16 cellular contexts compared by ENCODE assay signal in genomic region chr1:158153781-158154444, GRCh38. TPM values are rescaled to one million over a fixed set of nuclear protein-coding genes. Genes with fewer than 3 reads are reported as not detected.
"Had no signal": no experiment of that assay in that cellular context is flagged by ENCODE, and none has a peak within 500 bp of the region (broad histone marks: within the 10 kb centered on the region; RNA-seq: fewer than 3 reads in every experiment).

No MANE protein-coding gene starts in this region.

- ATAC-seq: activated CD8-positive, alpha-beta T cell treated with anti-CD3 and anti-CD28 coated beads for 36 hours; activated T-cell treated with anti-CD3 and anti-CD28 coated beads, Interleukin-2, amount 50 U/mL, for 72 hours; pancreas had no signal

- FAIRE-seq: endometrium, pancreas had no signal

- H3K4me3 ChIP-seq: esophagus squamous epithelium, pancreas, tibial artery, vagina had no signal

- H3K9me3 ChIP-seq: esophagus squamous epithelium, pancreas, tibial artery, vagina had no signal

- H3K27ac ChIP-seq: pancreas, tibial artery, vagina, VCaP had no signal

- H3K36me3 ChIP-seq: esophagus squamous epithelium, pancreas, tibial artery, vagina had no signal

- H3K27me3 ChIP-seq: pancreas, tibial artery, vagina had no signal

- DNase-seq: activated CD4-positive, alpha-beta T cell treated with anti-CD3 and anti-CD28 coated beads for 4 hours; activated CD8-positive, alpha-beta memory T cell treated with anti-CD3 and anti-CD28 coated beads, Interleukin-2, amount 50 U/mL, for 4 hours; activated CD8-positive, alpha-beta T cell treated with anti-CD3 and anti-CD28 coated beads for 36 hours; activated T-cell treated with anti-CD3 and anti-CD28 coated beads, Interleukin-2, amount 50 U/mL, for 72 hours; aorta; esophagus squamous epithelium; head of caudate nucleus; pancreas; retina; stimulated activated CD4-positive, alpha-beta T cell treated with anti-CD3 and anti-CD28 coated beads, Interleukin-4, amount 100 ng/mL, for 4 hours; T1000; tibial artery had no signal

RNA-seq across cellular contexts. Expression of gene CD1D, which starts 26.8 kb away (rescaled TPM):
- total RNA-seq: activated CD8-positive, alpha-beta T cell treated with anti-CD3 and anti-CD28 coated beads for 36 hours; activated T-cell treated with anti-CD3 and anti-CD28 coated beads, Interleukin-2, amount 50 U/mL, for 72 hours; neural crest cell had no signal
